8 cellular contexts compared by ENCODE assay signal in the genomic region with DNA sequence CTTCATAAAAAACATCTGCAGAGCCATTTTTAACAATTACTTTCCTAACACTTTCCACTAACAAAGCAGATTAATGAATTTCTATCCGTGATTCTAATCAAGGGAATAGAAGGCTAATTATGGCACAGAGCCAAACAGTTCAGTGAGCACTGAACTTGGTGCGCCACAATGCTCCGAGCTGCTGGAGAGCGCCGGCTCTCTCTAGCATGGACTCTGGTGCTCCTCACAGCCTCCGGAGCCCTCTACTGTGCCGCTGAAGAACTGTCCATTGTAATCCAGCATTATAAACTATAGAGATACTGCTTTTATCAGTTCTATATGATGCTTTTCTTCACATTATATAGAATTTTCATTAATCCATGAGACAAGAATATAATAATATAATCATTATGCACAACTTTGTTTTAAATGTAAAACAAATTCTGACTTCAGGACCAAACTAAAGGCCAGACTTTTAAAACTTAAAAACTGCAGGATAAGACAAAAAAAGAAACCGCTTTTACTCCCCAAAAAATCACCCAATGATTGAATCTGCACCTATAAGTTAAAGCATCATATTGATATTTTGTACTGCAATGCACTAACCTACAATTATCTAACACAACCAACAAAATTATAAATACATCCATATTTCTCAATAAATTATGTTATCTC.
DNase-seq lines count a peak whose midpoint lies in the region; ATAC-seq, FAIRE-seq and TF ChIP-seq lines count a peak whose summit lies in the region.

No MANE protein-coding gene starts in this region.

- ATAC-seq in HG03354 (IDR thresholded peaks at IDR 0.05; ENCODE audit: poor library complexity, severe bottlenecking, unreplicated experiment) (peak; percentile 75), GM18870 (IDR thresholded peaks at IDR 0.05; ENCODE audit: unreplicated experiment) (no peak)
- no peak for ATAC-seq in activated CD8-positive, alpha-beta memory T cell treated with anti-CD3 and anti-CD28 coated beads, Interleukin-2, amount 10 ng/mL, durations not matched to agents 7 days and 5 days

- H4K20me1 ChIP-seq in OCI-LY1 (ENCODE audit: insufficient read depth, low read length) = no peaks in the 10 kb centered on the region

- peaks cover 3% of the 10 kb centered on the region for H3K4me1 Mint-ChIP-seq in activated CD8-positive, alpha-beta memory T cell treated with anti-CD3 and anti-CD28 coated beads, Interleukin-2, amount 10 ng/mL, durations not matched to agents 7 days and 5 days

- H3K27me3 Mint-ChIP-seq in activated CD8-positive, alpha-beta memory T cell treated with anti-CD3 and anti-CD28 coated beads, Interleukin-2, amount 10 ng/mL, durations not matched to agents 7 days and 5 days = no peaks in the 10 kb centered on the region

- peaks cover 24% of the 10 kb centered on the region for H3K36me3 Mint-ChIP-seq in activated CD8-positive, alpha-beta memory T cell treated with anti-CD3 and anti-CD28 coated beads, Interleukin-2, amount 10 ng/mL, durations not matched to agents 7 days and 5 days

- H3F3A ChIP-seq in OCI-LY1 (ENCODE audit: insufficient read depth, low read length) = no peaks in the 10 kb centered on the region

- no peaks in the 10 kb centered on the region for H3K4me1 ChIP-seq in OCI-LY1 (ENCODE audit: insufficient read depth, low read length, severe bottlenecking)

- H3K79me2 ChIP-seq in OCI-LY1 (ENCODE audit: insufficient read depth, low read length) = no peaks in the 10 kb centered on the region

- peaks cover 35% of the 10 kb centered on the region for H3K36me3 ChIP-seq in OCI-LY1 (ENCODE audit: insufficient read depth, low read length)

- CTCF ChIA-PET in activated CD8-positive, alpha-beta memory T cell treated with anti-CD3 and anti-CD28 coated beads, Interleukin-2, amount 10 ng/mL, durations not matched to agents 7 days and 5 days (lab: Charles Lee) = no interaction called here

- H3K4me2 ChIP-seq in OCI-LY1 (ENCODE audit: low read length) = no peak overlapping the region

- DNase-seq in ACHN (peak; percentile 87), midbrain (lab: John Stamatoyannopoulos, UW) (peak; percentile 82), NK-92 (lab: John Stamatoyannopoulos, UW; ENCODE audit: unreplicated experiment) (no peak)
- no peak for DNase-seq in activated CD8-positive, alpha-beta memory T cell treated with anti-CD3 and anti-CD28 coated beads, Interleukin-2, amount 10 ng/mL, durations not matched to agents 7 days and 5 days

- no peaks in the 10 kb centered on the region for H3K9me2 ChIP-seq in OCI-LY1 (ENCODE audit: low read depth, low read length)

- H3K4me3 ChIP-seq in OCI-LY1 (ENCODE audit: low read depth, low read length, poor library complexity, severe bottlenecking) = no peak overlapping the region

- peak; percentile 53; the same call in 1 of the 2 replicates for TF ChIP-seq CTCF in OCI-LY1 (IDR thresholded peaks at IDR 0.05; ENCODE audit: low read length)

- no peaks in the 10 kb centered on the region for H3K27me3 ChIP-seq in OCI-LY1 (ENCODE audit: insufficient read depth, low read length)

- peak; percentile 68 for FAIRE-seq in endometrium (lab: Jason Lieb, UNC)

- no peak overlapping the region for H3K27ac ChIP-seq in OCI-LY1 (ENCODE audit: low read depth, low read length, poor library complexity, severe bottlenecking)

- peaks cover 7% of the 10 kb centered on the region for H3K9me3 Mint-ChIP-seq in activated CD8-positive, alpha-beta memory T cell treated with anti-CD3 and anti-CD28 coated beads, Interleukin-2, amount 10 ng/mL, durations not matched to agents 7 days and 5 days (ENCODE audit: low read depth)

- no peak overlapping the region for H3K27ac Mint-ChIP-seq in activated CD8-positive, alpha-beta memory T cell treated with anti-CD3 and anti-CD28 coated beads, Interleukin-2, amount 10 ng/mL, durations not matched to agents 7 days and 5 days

- peaks cover 14% of the 10 kb centered on the region for H3K9me3 ChIP-seq in OCI-LY1 (ENCODE audit: low read length)

- H3K9ac ChIP-seq in OCI-LY1 (ENCODE audit: low read length) = no peak overlapping the region

- in situ Hi-C loops in ACHN (cut with HindIII; ENCODE audit: low pct_ligation_motif_present, low pct_unique_long_range_greater_than_20kb, low sequenced_read_pairs) = no loop called here

- no peak overlapping the region for H3K4me3 Mint-ChIP-seq in activated CD8-positive, alpha-beta memory T cell treated with anti-CD3 and anti-CD28 coated beads, Interleukin-2, amount 10 ng/mL, durations not matched to agents 7 days and 5 days

- H2AFZ ChIP-seq in OCI-LY1 (ENCODE audit: low read length) = no peak overlapping the region

Comparison
In these comparisons a context has a peak if more than half of its experiments do, and no peak if none do; other contexts are left out.
1. DNase-seq: peak in ACHN (single experiment) and midbrain (single experiment); none in activated CD8-positive, alpha-beta memory T cell treated with anti-CD3 and anti-CD28 coated beads, Interleukin-2, amount 10 ng/mL, durations not matched to agents 7 days and 5 days (single experiment) and NK-92 (single experiment).